ENCODE assay signal across 12 cellular contexts in genomic region chr14:68255697-68256178, GRCh38.
DNase-seq lines count a peak whose midpoint lies in the region; ATAC-seq and TF ChIP-seq lines count a peak whose summit lies in the region.
"Had no signal": no experiment of that assay in that cellular context is flagged by ENCODE, and none has a peak within 500 bp of the region (broad histone marks: within the 10 kb centered on the region; RNA-seq: fewer than 3 reads in every experiment).

No MANE protein-coding gene starts in this region.

- no peaks in the 10 kb centered on the region for H3K9me3 ChIP-seq in stomach

- no peaks in the 10 kb centered on the region for H3K27me3 ChIP-seq in stomach

- POLR2A ChIA-PET in activated B cell treated with CpG ODN at 0.5 μM for 24 hours (lab: Charles Lee), result interaction anchor here (0.9 to 12.1 kb wide), 6 partner anchors 10 to 559 kb away, joined by 3 to 213 read pairs (median 4); partner anchors contain the start of gene ZFP36L1

- H3K4me1 ChIP-seq in stomach, result peaks cover 6 to 45% (median 25%) of the 10 kb centered on the region in 4 donors

- peak overlapping the region; percentile 66 for H3K27ac Mint-ChIP-seq in activated B cell treated with CpG ODN at 0.5 μM for 24 hours
- no peak overlapping the region for H3K27ac Mint-ChIP-seq in activated CD8-positive, alpha-beta memory T cell treated with anti-CD3 and anti-CD28 coated beads, Interleukin-2, amount 10 ng/mL, durations not matched to agents 7 days and 5 days

- 35 to 61% (median 40%) methylated on average over 1 of the region's 1 CpG for WGBS in stomach, 5 donors

- H3K36me3 ChIP-seq in stomach, result no peaks in the 10 kb centered on the region

- TF ChIP-seq EP300 in stomach (IDR thresholded peaks at IDR 0.05), result no peak

- peaks cover 77% of the 10 kb centered on the region for H3K4me1 Mint-ChIP-seq in activated B cell treated with CpG ODN at 0.5 μM for 24 hours
- peaks cover 2% of the 10 kb centered on the region for H3K4me1 Mint-ChIP-seq in activated CD8-positive, alpha-beta memory T cell treated with anti-CD3 and anti-CD28 coated beads, Interleukin-2, amount 10 ng/mL, durations not matched to agents 7 days and 5 days

- no peaks in the 10 kb centered on the region for H3K27me3 Mint-ChIP-seq in activated B cell treated with CpG ODN at 0.5 μM for 24 hours
- H3K27me3 Mint-ChIP-seq in activated CD8-positive, alpha-beta memory T cell treated with anti-CD3 and anti-CD28 coated beads, Interleukin-2, amount 10 ng/mL, durations not matched to agents 7 days and 5 days, result peaks cover 2% of the 10 kb centered on the region

- TF ChIP-seq POLR2A in stomach (IDR thresholded peaks at IDR 0.05), result no peak

- no peak for TF ChIP-seq CTCF in activated B cell treated with CpG ODN at 0.5 μM for 24 hours (IDR thresholded peaks at IDR 0.05)
- TF ChIP-seq CTCF in foreskin fibroblast (IDR thresholded peaks at IDR 0.05; ENCODE audit: low read depth, low read length), result no peak
- TF ChIP-seq CTCF in stomach (IDR thresholded peaks at IDR 0.05), result no peak

- DNase-seq in H4 (ENCODE audit: low spot score), result peak; percentile 58
- no peak for DNase-seq in activated B cell treated with CpG ODN at 0.5 μM for 24 hours
- peak; percentile 74 to 82 for DNase-seq in foreskin fibroblast
- DNase-seq in stomach, result no peak
- DNase-seq in activated CD8-positive, alpha-beta memory T cell treated with anti-CD3 and anti-CD28 coated beads, Interleukin-2, amount 10 ng/mL, durations not matched to agents 7 days and 5 days, result no peak
- DNase-seq: NCI-H1105; NK-92 treated with Interleukin-12 subunit alpha and Interleukin-12 subunit beta, amount 100 ng/mL, for 24 hours; occipital lobe; stimulated activated CD4-positive, alpha-beta T cell treated with anti-CD3 and anti-CD28 coated beads, Interleukin-4, amount 100 ng/mL, for 4 hours; T-helper 2 cell had no signal

- intact Hi-C loops in activated B cell treated with CpG ODN at 0.5 μM for 24 hours (cut with micrococcal nuclease), result no loop called here
- intact Hi-C loops in stomach (cut with DNase I; ENCODE audit: low total_unique reads), result no loop called here

- H3K4me3 ChIP-seq in foreskin fibroblast (ENCODE audit: low read depth in 1 of 2, low read length in 2 of 2) (no peak overlapping the region), stomach (no peak overlapping the region)

- peaks cover 3% of the 10 kb centered on the region for H3K36me3 Mint-ChIP-seq in activated B cell treated with CpG ODN at 0.5 μM for 24 hours (ENCODE audit: low read depth)
- H3K36me3 Mint-ChIP-seq in activated CD8-positive, alpha-beta memory T cell treated with anti-CD3 and anti-CD28 coated beads, Interleukin-2, amount 10 ng/mL, durations not matched to agents 7 days and 5 days, result no peaks in the 10 kb centered on the region

- peak overlapping the region in 3 of 5 donors; percentile 36 to 44 (median 36) for H3K27ac ChIP-seq in stomach

- CTCF ChIA-PET in activated B cell treated with CpG ODN at 0.5 μM for 24 hours (lab: Charles Lee), result interaction anchor here (1.3 to 1.7 kb wide), 3 partner anchors 530 to 589 kb away, joined by 3 to 6 read pairs (median 3); no protein-coding TSS in a partner anchor
- CTCF ChIA-PET in activated CD8-positive, alpha-beta memory T cell treated with anti-CD3 and anti-CD28 coated beads, Interleukin-2, amount 10 ng/mL, durations not matched to agents 7 days and 5 days (lab: Charles Lee), result interaction anchor here (1.1 kb wide), 1 partner anchor 561 kb away, joined by 4 read pairs; no protein-coding TSS in a partner anchor

- H3K4me3 Mint-ChIP-seq in activated B cell treated with CpG ODN at 0.5 μM for 24 hours, result no peak overlapping the region
- no peak overlapping the region for H3K4me3 Mint-ChIP-seq in activated CD8-positive, alpha-beta memory T cell treated with anti-CD3 and anti-CD28 coated beads, Interleukin-2, amount 10 ng/mL, durations not matched to agents 7 days and 5 days

- ATAC-seq in activated B cell treated with CpG ODN at 0.5 μM for 24 hours (ENCODE audit: low read depth) (no peak), HG03280 (IDR thresholded peaks at IDR 0.05; ENCODE audit: unreplicated experiment) (no peak), GM18502 (IDR thresholded peaks at IDR 0.05; ENCODE audit: poor library complexity, unreplicated experiment) (no peak)
- no peak for ATAC-seq in activated CD8-positive, alpha-beta memory T cell treated with anti-CD3 and anti-CD28 coated beads, Interleukin-2, amount 10 ng/mL, durations not matched to agents 7 days and 5 days

- no peaks in the 10 kb centered on the region for H3K9me3 Mint-ChIP-seq in activated B cell treated with CpG ODN at 0.5 μM for 24 hours
- H3K9me3 Mint-ChIP-seq in activated CD8-positive, alpha-beta memory T cell treated with anti-CD3 and anti-CD28 coated beads, Interleukin-2, amount 10 ng/mL, durations not matched to agents 7 days and 5 days (ENCODE audit: low read depth), result no peaks in the 10 kb centered on the region

Comparison
In these comparisons a context has a peak if more than half of its experiments do, and no peak if none do; other contexts are left out.
1. DNase-seq: peak in H4 (single experiment) and foreskin fibroblast (2 of 2); none in activated B cell treated with CpG ODN at 0.5 μM for 24 hours (single experiment), stomach (single experiment) and activated CD8-positive, alpha-beta memory T cell treated with anti-CD3 and anti-CD28 coated beads, Interleukin-2, amount 10 ng/mL, durations not matched to agents 7 days and 5 days (single experiment).